ENCODE assay signal across 10 cellular contexts in the genomic region with DNA sequence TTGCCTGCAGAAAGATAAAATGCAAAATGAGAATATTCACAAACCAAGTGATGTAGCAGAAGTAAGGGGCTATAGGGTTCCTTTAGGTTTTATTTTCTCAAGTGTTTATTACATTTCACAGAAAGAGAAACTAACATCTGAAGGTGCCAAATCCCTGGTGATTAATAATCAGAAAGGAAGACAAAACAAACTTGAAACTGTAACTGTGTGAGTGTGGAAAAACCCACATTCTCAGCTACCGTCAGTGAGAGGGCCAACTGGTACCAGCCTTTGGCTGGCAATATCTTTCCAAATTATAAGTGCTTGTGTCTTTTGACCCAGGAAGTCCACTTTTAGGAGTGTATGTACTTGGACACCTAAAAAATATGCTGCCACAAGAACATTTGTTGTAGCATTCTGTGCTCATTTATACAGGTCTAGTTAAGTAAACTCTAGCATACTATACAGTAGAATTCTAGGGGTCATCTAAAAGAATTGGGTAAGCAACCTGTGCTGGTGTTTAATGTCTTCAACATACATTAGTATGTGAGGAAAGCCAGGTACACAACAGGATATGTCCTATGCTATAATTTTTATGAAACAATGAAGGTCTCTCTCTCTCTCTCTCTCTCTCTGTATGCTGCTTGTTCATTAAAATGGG. TPM values are rescaled to one million over a fixed set of nuclear protein-coding genes. Genes with fewer than 3 reads are reported as not detected.
A peak's percentile ranks its signal among the peaks of the same experiment; 100 is the strongest.
DNase-seq lines count a peak whose midpoint lies in the region; ATAC-seq and TF ChIP-seq lines count a peak whose summit lies in the region.
"Had no signal": no experiment of that assay in that cellular context is flagged by ENCODE, and none has a peak within 500 bp of the region (broad histone marks: within the 10 kb centered on the region; RNA-seq: fewer than 3 reads in every experiment).

No MANE protein-coding gene starts in this region.

- peaks cover 2% of the 10 kb centered on the region for H3K27me3 Mint-ChIP-seq in neural progenitor cell (ENCODE audit: insufficient read depth, low read depth)
- peaks cover 4% of the 10 kb centered on the region for H3K27me3 Mint-ChIP-seq in endothelial cell (ENCODE audit: unreplicated experiment)

- no peak overlapping the region for H3K4me2 ChIP-seq in neural progenitor cell

- H3K36me3 Mint-ChIP-seq in neural progenitor cell: no peaks in the 10 kb centered on the region
- H3K36me3 Mint-ChIP-seq in endothelial cell (ENCODE audit: low read depth, unreplicated experiment): no peaks in the 10 kb centered on the region

- H3K9me3 ChIP-seq in neural progenitor cell (ENCODE audit: low read depth): no peaks in the 10 kb centered on the region

- H3K27me3 ChIP-seq in neural progenitor cell: peaks cover 20% of the 10 kb centered on the region

- H3K27ac ChIP-seq in neural progenitor cell: no peak overlapping the region

- H3K4me3 Mint-ChIP-seq in neural progenitor cell (no peak overlapping the region), endothelial cell (ENCODE audit: unreplicated experiment) (no peak overlapping the region)

- H3K4me3 ChIP-seq in neural progenitor cell: no peak overlapping the region

- no peaks in the 10 kb centered on the region for H3K4me1 ChIP-seq in neural progenitor cell

- no peaks in the 10 kb centered on the region for H3F3A ChIP-seq in neural progenitor cell (ENCODE audit: low read depth)

- no peaks in the 10 kb centered on the region for H3K36me3 ChIP-seq in neural progenitor cell

- DNase-seq in stimulated activated CD4-positive, alpha-beta T cell treated with anti-CD3 and anti-CD28 coated beads, Interleukin-2, amount 100 ng/mL, for 4 hours (ENCODE audit: low read depth): peak; percentile 18
- no peak for DNase-seq in stimulated activated CD4-positive, alpha-beta T cell treated with anti-CD3 and anti-CD28 coated beads, Interleukin-2, amount 100 ng/mL, for 24 hours
- DNase-seq in NAMALWA (ENCODE audit: low spot score) (peak; percentile 44), NCI-H1694 (lab: John Stamatoyannopoulos, UW) (no peak), neural progenitor cell (ENCODE audit: low spot score) (no peak), NCI-H187 (lab: John Stamatoyannopoulos, UW) (no peak), endothelial cell (ENCODE audit: low spot score) (no peak)
- DNase-seq: NCI-H1105, right cardiac atrium had no signal

- H3K79me2 ChIP-seq in neural progenitor cell (ENCODE audit: low read depth): no peaks in the 10 kb centered on the region

- H3K4me1 Mint-ChIP-seq in neural progenitor cell (no peaks in the 10 kb centered on the region), endothelial cell (ENCODE audit: unreplicated experiment) (no peaks in the 10 kb centered on the region)

- ATAC-seq in HG02852 (IDR thresholded peaks at IDR 0.05; ENCODE audit: unreplicated experiment): peak; percentile 79
- ATAC-seq: right cardiac atrium had no signal

- H3K9ac ChIP-seq in neural progenitor cell: no peak overlapping the region

- H4K20me1 ChIP-seq in neural progenitor cell (ENCODE audit: low read depth): no peaks in the 10 kb centered on the region

- TF ChIP-seq CTCF in neural progenitor cell (IDR thresholded peaks at IDR 0.05) (no peak), endothelial cell (IDR thresholded peaks at IDR 0.05; ENCODE audit: unreplicated experiment) (no peak)

- H3K27ac Mint-ChIP-seq in neural progenitor cell: no peak overlapping the region
- H3K27ac Mint-ChIP-seq in endothelial cell (ENCODE audit: unreplicated experiment): no peak overlapping the region

- H3K9me3 Mint-ChIP-seq in neural progenitor cell: no peaks in the 10 kb centered on the region
- H3K9me3 Mint-ChIP-seq in endothelial cell (ENCODE audit: unreplicated experiment): no peaks in the 10 kb centered on the region

- no peak overlapping the region for H2AFZ ChIP-seq in neural progenitor cell (replicated peaks)

RNA-seq across cellular contexts. Expression of gene CD38, which starts 6.6 kb away (rescaled TPM):
- total RNA-seq in neural progenitor cell (ENCODE audit: low replicate concordance) (0.19 and 0.64 TPM in 2 replicates), endothelial cell (ENCODE audit: unreplicated experiment) (0.15 TPM)

Comparison
In these comparisons a context has a peak if more than half of its experiments do, and no peak if none do; other contexts are left out.
1. DNase-seq: peak in stimulated activated CD4-positive, alpha-beta T cell treated with anti-CD3 and anti-CD28 coated beads, Interleukin-2, amount 100 ng/mL, for 4 hours (single experiment) and NAMALWA (single experiment); none in stimulated activated CD4-positive, alpha-beta T cell treated with anti-CD3 and anti-CD28 coated beads, Interleukin-2, amount 100 ng/mL, for 24 hours (0 of 2), NCI-H1694 (single experiment), neural progenitor cell (single experiment), NCI-H187 (0 of 2) and endothelial cell (single experiment).